ENCODE assay signal across 12 cellular contexts in genomic region chr1:186152227-186152944, GRCh38.
DNase-seq lines count a peak whose midpoint lies in the region; ATAC-seq and TF ChIP-seq lines count a peak whose summit lies in the region.
"Had no signal": no experiment of that assay in that cellular context is flagged by ENCODE, and none has a peak within 500 bp of the region (broad histone marks: within the 10 kb centered on the region; RNA-seq: fewer than 3 reads in every experiment).

No MANE protein-coding gene starts in this region.

- H3K4me1 ChIP-seq in HCT116 (ENCODE audit: control insufficient read depth in 1 of 2, insufficient read depth in 2 of 2, low read length in 2 of 2) (peaks cover 7 to 16% of the 10 kb centered on the region in 2 experiments; a peak in 3 of 4 replicates), foreskin keratinocyte (peaks cover 15% of the 10 kb centered on the region)
- H3K4me1 ChIP-seq: body of pancreas had no signal

- H3K9me2 ChIP-seq in HCT116 (ENCODE audit: insufficient read depth): no peaks in the 10 kb centered on the region

- no TSS peak for BruUV-seq in HCT116 (replicated peaks; lab: Mats Ljungman, UMichigan)

- H3K27me3 ChIP-seq in HCT116 (ENCODE audit: insufficient read depth, low read length) (no peaks in the 10 kb centered on the region), foreskin keratinocyte (no peaks in the 10 kb centered on the region)
- H3K27me3 ChIP-seq: body of pancreas had no signal

- H3K27me3 Mint-ChIP-seq in natural killer cell (ENCODE audit: low read depth in 2 of 2): no peaks in the 10 kb centered on the region

- H3K27ac Mint-ChIP-seq in natural killer cell: no peak overlapping the region

- no peaks in the 10 kb centered on the region for H3K36me3 ChIP-seq in HCT116 (ENCODE audit: control insufficient read depth in 1 of 2, insufficient read depth in 2 of 2, low read length in 2 of 2)

- TF ChIP-seq POLR2A in HCT116 (IDR thresholded peaks at IDR 0.05; ENCODE audit: borderline replicate concordance, extremely low read depth, insufficient read depth, insufficient read length): no peak

- no peaks in the 10 kb centered on the region for H3K36me3 Mint-ChIP-seq in natural killer cell

- no peaks in the 10 kb centered on the region for H4K20me1 ChIP-seq in HCT116 (ENCODE audit: insufficient read depth)

- CTCF ChIA-PET in HCT116 (lab: Charles Lee): no interaction called here

- no peak overlapping the region for H3K4me3 ChIP-seq in HCT116 (replicated peaks in 1 of 2; ENCODE audit: low read depth in 1 of 2, low read length in 2 of 2)
- H3K4me3 ChIP-seq: body of pancreas had no signal

- TF ChIP-seq CTCF in HCT116 (IDR thresholded peaks at IDR 0.05 in 2 of 3, conservative IDR thresholded peaks at IDR 0.05 in 1 of 3; ENCODE audit: borderline replicate concordance in 1 of 3, insufficient read depth in 1 of 3, low read depth in 2 of 3, low read length in 2 of 3) (no peak), foreskin keratinocyte (conservative IDR thresholded peaks at IDR 0.05) (no peak), natural killer cell (IDR thresholded peaks at IDR 0.05) (no peak)

- DNase-seq in HCT116 (ENCODE audit: low read depth, low spot score): peak; percentile 54
- peak; percentile 23 for DNase-seq in SW480 (ENCODE audit: low spot score)
- DNase-seq in foreskin keratinocyte: peak; percentile 81 to 90
- peak; percentile 24 for DNase-seq in superior temporal gyrus (ENCODE audit: extremely low spot score)
- no peak for DNase-seq in natural killer cell
- DNase-seq: activated CD8-positive, alpha-beta memory T cell treated with anti-CD3 and anti-CD28 coated beads for 24 hours; body of pancreas; NCI-H2227 treated with DMSO at 0.1 percent for 48 hours; SHP77 treated with DMSO at 0.1 percent for 48 hours had no signal

- intact Hi-C loops in HCT116 (cut with micrococcal nuclease): no loop called here
- intact Hi-C loops in natural killer cell (cut with micrococcal nuclease): no loop called here

- H3K4me2 ChIP-seq in HCT116 (ENCODE audit: low read length): peak overlapping the region; percentile 33

- H3K9me3 ChIP-seq in HCT116 (ENCODE audit: control insufficient read depth in 1 of 2, insufficient read depth in 1 of 2, low read depth in 1 of 2, low read length in 2 of 2): no peaks in the 10 kb centered on the region
- H3K9me3 ChIP-seq: body of pancreas had no signal

- ATAC-seq in HCT116 (peak; percentile 70), foreskin keratinocyte (peak; percentile 87), HG03196 (IDR thresholded peaks at IDR 0.05; ENCODE audit: unreplicated experiment) (no peak), GM18867 (IDR thresholded peaks at IDR 0.05; ENCODE audit: unreplicated experiment) (no peak), natural killer cell (no peak), GM21381 (IDR thresholded peaks at IDR 0.05; ENCODE audit: unreplicated experiment) (no peak)
- ATAC-seq: body of pancreas had no signal

- H3K27ac ChIP-seq in HCT116 (ENCODE audit: low read depth, low read length) (no peak overlapping the region), foreskin keratinocyte (peak overlapping the region; percentile 39)
- H3K27ac ChIP-seq: body of pancreas had no signal

- POLR2A ChIA-PET in HCT116 (lab: Charles Lee): no interaction called here

- RAD21 ChIA-PET in HCT116 (lab: Charles Lee; ENCODE audit: low non-redundant PET in 1 of 2, low total read pairs in 2 of 2, uncharacterized antibody in 2 of 2, unreplicated experiment in 2 of 2): no interaction called here

- no peak overlapping the region for H3K4me3 Mint-ChIP-seq in natural killer cell

- no peaks in the 10 kb centered on the region for H3K79me2 ChIP-seq in HCT116 (ENCODE audit: insufficient read depth, low read length)

- H2AFZ ChIP-seq in HCT116 (ENCODE audit: low read depth, low read length, poor library complexity, severe bottlenecking): peak overlapping the region; percentile 70

- no peaks in the 10 kb centered on the region for H3K4me1 Mint-ChIP-seq in natural killer cell

- H3K9me3 Mint-ChIP-seq in natural killer cell: peaks cover 0 to 3% of the 10 kb centered on the region in 2 donors

- no peak for TF ChIP-seq RAD21 in HCT116 (IDR thresholded peaks at IDR 0.05; ENCODE audit: low read depth)

- no peak overlapping the region for H3K9ac ChIP-seq in HCT116 (ENCODE audit: low read length)

TF ChIP-seq in HCT116, 20 proteins besides CTCF, POLR2A, EP300 and RAD21:
- TF ChIP-seq FOSL1 (IDR thresholded peaks at IDR 0.05; ENCODE audit: low read depth) (peak; percentile 54; the same call in 1 of the 2 replicates), YY1 (IDR thresholded peaks at IDR 0.05; ENCODE audit: extremely low read depth, insufficient replicate concordance, low read depth, low read length) (no peak), ZNF274 (IDR thresholded peaks at IDR 0.05; ENCODE audit: low read depth, low read length) (no peak), JUND (IDR thresholded peaks at IDR 0.05) (peak; percentile 57), ZBTB33 (IDR thresholded peaks at IDR 0.05; ENCODE audit: extremely low read depth, insufficient replicate concordance, low read length) (no peak)
TF ChIP-seq in HCT116: peak in this region for 2.

Comparison
In these comparisons a context has a peak if more than half of its experiments do, and no peak if none do; other contexts are left out.
1. ATAC-seq: peak in HCT116 (single experiment) and foreskin keratinocyte (single experiment); none in HG03196 (single experiment), GM18867 (single experiment), natural killer cell (0 of 3) and GM21381 (single experiment).